Comparison of ENCODE assay signal across 9 cellular contexts in the genomic region with DNA sequence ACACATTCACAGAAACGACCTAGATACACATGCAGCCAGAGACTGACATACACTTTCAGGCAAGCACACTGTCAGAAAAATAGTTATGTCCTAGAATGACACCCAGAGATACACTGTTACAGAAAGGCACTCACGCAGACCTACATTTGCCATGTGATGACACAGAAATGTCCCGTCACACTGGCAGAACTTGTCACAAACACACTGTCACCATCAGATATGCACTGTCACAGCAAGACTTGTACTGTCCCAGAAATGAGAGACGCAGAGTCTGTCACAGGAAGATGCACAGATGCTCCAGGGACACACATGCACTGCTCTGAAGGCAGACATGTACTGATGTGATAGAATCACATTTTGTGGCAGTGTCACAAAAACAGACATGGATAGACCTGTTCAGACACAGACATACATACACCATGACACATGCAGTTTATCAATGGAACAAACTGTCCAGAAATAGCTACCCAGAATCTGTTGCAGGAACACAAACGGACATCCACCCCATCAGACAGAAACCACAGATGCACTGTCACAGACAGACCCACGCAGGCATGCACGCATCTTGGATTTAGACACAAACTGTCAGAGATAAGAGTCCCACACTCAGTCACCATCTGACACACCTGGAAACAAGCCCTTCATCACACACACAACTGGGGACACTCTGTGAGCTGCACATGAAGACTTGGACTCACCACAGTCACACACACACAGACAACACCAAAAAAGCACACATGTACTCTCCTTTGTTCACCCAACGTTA. TPM values are rescaled to one million over a fixed set of nuclear protein-coding genes. Genes with fewer than 3 reads are reported as not detected.
DNase-seq lines count a peak whose midpoint lies in the region; ATAC-seq, FAIRE-seq and TF ChIP-seq lines count a peak whose summit lies in the region.
"Had no signal": no experiment of that assay in that cellular context is flagged by ENCODE, and none has a peak within 500 bp of the region (broad histone marks: within the 10 kb centered on the region; RNA-seq: fewer than 3 reads in every experiment).

No MANE protein-coding gene starts in this region.

- H3K9me3 Mint-ChIP-seq in activated T-cell treated with anti-CD3 and anti-CD28 coated beads, Interleukin-2, amount 50 U/mL, for 24 hours, result no peaks in the 10 kb centered on the region
- H3K9me3 Mint-ChIP-seq in activated CD8-positive, alpha-beta T cell treated with anti-CD3 and anti-CD28 coated beads, Interleukin-2, amount 10 ng/mL, durations not matched to agents 7 days and 5 days (ENCODE audit: insufficient read depth), result no peaks in the 10 kb centered on the region

- H3K4me1 ChIP-seq in kidney (ENCODE audit: control insufficient read depth in 1 of 2, insufficient read depth in 1 of 2, low read depth in 1 of 2, low read length in 2 of 2), result peaks cover 0 to 15% of the 10 kb centered on the region in 2 donors
- H3K4me1 ChIP-seq: BE2C had no signal

- FAIRE-seq in kidney (lab: Jason Lieb, UNC), result no peak

- CTCF ChIA-PET in activated CD8-positive, alpha-beta T cell treated with anti-CD3 and anti-CD28 coated beads, Interleukin-2, amount 10 ng/mL, durations not matched to agents 7 days and 5 days (lab: Charles Lee), result interaction anchor here (1.2 to 1.8 kb wide), 5 partner anchors 17 to 26 kb away, joined by 3 to 23 read pairs (median 4); no protein-coding TSS in a partner anchor

- intact Hi-C loops in kidney (cut with DNase I), result no loop called here

- peak overlapping the region; percentile 88 for H3K4me3 Mint-ChIP-seq in activated T-cell treated with anti-CD3 and anti-CD28 coated beads, Interleukin-2, amount 50 U/mL, for 24 hours
- H3K4me3 Mint-ChIP-seq in activated CD8-positive, alpha-beta T cell treated with anti-CD3 and anti-CD28 coated beads, Interleukin-2, amount 10 ng/mL, durations not matched to agents 7 days and 5 days, result peak overlapping the region; percentile 90

- peaks cover 21% of the 10 kb centered on the region for H3K27me3 Mint-ChIP-seq in activated T-cell treated with anti-CD3 and anti-CD28 coated beads, Interleukin-2, amount 50 U/mL, for 24 hours
- no peaks in the 10 kb centered on the region for H3K27me3 Mint-ChIP-seq in activated CD8-positive, alpha-beta T cell treated with anti-CD3 and anti-CD28 coated beads, Interleukin-2, amount 10 ng/mL, durations not matched to agents 7 days and 5 days (ENCODE audit: low read depth)

- TF ChIP-seq CTCF in kidney (IDR thresholded peaks at IDR 0.05; ENCODE audit: borderline replicate concordance, extremely low read depth, insufficient read depth), result no peak

- no peak overlapping the region for H3K9ac ChIP-seq in kidney (ENCODE audit: low read length in 2 of 2)

- H3K9me3 ChIP-seq in kidney (ENCODE audit: control insufficient read depth in 1 of 2, low read length in 2 of 2), result no peaks in the 10 kb centered on the region
- H3K9me3 ChIP-seq: BE2C had no signal

- H3K27ac Mint-ChIP-seq in activated T-cell treated with anti-CD3 and anti-CD28 coated beads, Interleukin-2, amount 50 U/mL, for 24 hours, result peak overlapping the region; percentile 92
- peak overlapping the region; percentile 89 for H3K27ac Mint-ChIP-seq in activated CD8-positive, alpha-beta T cell treated with anti-CD3 and anti-CD28 coated beads, Interleukin-2, amount 10 ng/mL, durations not matched to agents 7 days and 5 days

- H3K4me3 ChIP-seq in kidney (ENCODE audit: low read length in 2 of 2), result peak overlapping the region in 1 of 2 donors; percentile 53

- ATAC-seq in activated CD8-positive, alpha-beta T cell treated with anti-CD3 and anti-CD28 coated beads, Interleukin-2, amount 10 ng/mL, durations not matched to agents 7 days and 5 days, result no peak
- ATAC-seq in HG02981 (IDR thresholded peaks at IDR 0.05; ENCODE audit: unreplicated experiment), result no peak
- ATAC-seq in HG03175 (IDR thresholded peaks at IDR 0.05; ENCODE audit: unreplicated experiment), result no peak

- no peak overlapping the region for H3K27ac ChIP-seq in kidney (ENCODE audit: low read depth in 2 of 2, low read length in 2 of 2)

- DNase-seq in activated T-cell treated with anti-CD3 and anti-CD28 coated beads, Interleukin-2, amount 50 U/mL, for 24 hours, result peak; percentile 51
- DNase-seq in activated T-cell treated with anti-CD3 and anti-CD28 coated beads, Interleukin-2, amount 50 U/mL, for 1 hour, result no peak
- peak; percentile 36 for DNase-seq in activated CD8-positive, alpha-beta T cell treated with anti-CD3 and anti-CD28 coated beads, Interleukin-2, amount 10 ng/mL, durations not matched to agents 7 days and 5 days
- DNase-seq in kidney (peak; percentile 20), superior temporal gyrus (ENCODE audit: extremely low spot score) (peak; percentile 8), NCI-H446 (lab: John Stamatoyannopoulos, UW) (no peak)
- DNase-seq: BE2C had no signal

- H3K36me3 ChIP-seq in kidney (ENCODE audit: control insufficient read depth in 1 of 2, insufficient read depth in 2 of 2, low read length in 2 of 2), result peaks cover 0 to 7% of the 10 kb centered on the region in 2 donors
- H3K36me3 ChIP-seq: BE2C had no signal

- POLR2A ChIA-PET in activated CD8-positive, alpha-beta T cell treated with anti-CD3 and anti-CD28 coated beads, Interleukin-2, amount 10 ng/mL, durations not matched to agents 7 days and 5 days (lab: Charles Lee), result interaction anchor here (0.7 to 5.2 kb wide), 9 partner anchors 10 to 123 kb away, joined by 3 to 126 read pairs (median 3); a partner anchor contains a TSS

- peaks cover 56% of the 10 kb centered on the region for H3K4me1 Mint-ChIP-seq in activated T-cell treated with anti-CD3 and anti-CD28 coated beads, Interleukin-2, amount 50 U/mL, for 24 hours (ENCODE audit: low read depth)
- peaks cover 55% of the 10 kb centered on the region for H3K4me1 Mint-ChIP-seq in activated CD8-positive, alpha-beta T cell treated with anti-CD3 and anti-CD28 coated beads, Interleukin-2, amount 10 ng/mL, durations not matched to agents 7 days and 5 days (ENCODE audit: low read depth)

- H3K36me3 Mint-ChIP-seq in activated T-cell treated with anti-CD3 and anti-CD28 coated beads, Interleukin-2, amount 50 U/mL, for 24 hours (ENCODE audit: low read depth), result peaks cover 83% of the 10 kb centered on the region
- H3K36me3 Mint-ChIP-seq in activated CD8-positive, alpha-beta T cell treated with anti-CD3 and anti-CD28 coated beads, Interleukin-2, amount 10 ng/mL, durations not matched to agents 7 days and 5 days (ENCODE audit: low read depth), result peaks cover 38% of the 10 kb centered on the region

RNA-seq across cellular contexts. Expression of a gene that starts 1.3 kb away (rescaled TPM):
- total RNA-seq in activated CD8-positive, alpha-beta T cell treated with anti-CD3 and anti-CD28 coated beads, Interleukin-2, amount 10 ng/mL, durations not matched to agents 7 days and 5 days, result 10 to 100 TPM; 51.3 to 53.6 TPM
- 29.6 TPM for total RNA-seq in kidney
- polyA plus RNA-seq in kidney (ENCODE audit: insufficient read depth, low read depth, low replicate concordance), result 8.7 TPM

RNA-seq across cellular contexts. Expression of a gene that starts 8.7 kb away (rescaled TPM):
- 10 to 100 TPM; 14.8 to 15.3 TPM for total RNA-seq in activated CD8-positive, alpha-beta T cell treated with anti-CD3 and anti-CD28 coated beads, Interleukin-2, amount 10 ng/mL, durations not matched to agents 7 days and 5 days
- total RNA-seq in kidney, result 34.2 TPM
- polyA plus RNA-seq in kidney (ENCODE audit: insufficient read depth, low read depth, low replicate concordance), result 29.3 TPM

RNA-seq across cellular contexts. Expression of a gene that starts 22.4 kb away (rescaled TPM):
- total RNA-seq in activated CD8-positive, alpha-beta T cell treated with anti-CD3 and anti-CD28 coated beads, Interleukin-2, amount 10 ng/mL, durations not matched to agents 7 days and 5 days, result 10 to 100 TPM; 63.9 to 70.8 TPM
- total RNA-seq in kidney, result 61.3 TPM
- 93.4 TPM for polyA plus RNA-seq in kidney (ENCODE audit: insufficient read depth, low read depth, low replicate concordance)

RNA-seq across cellular contexts. Expression of a gene that starts 22.6 kb away (rescaled TPM):
- total RNA-seq in activated CD8-positive, alpha-beta T cell treated with anti-CD3 and anti-CD28 coated beads, Interleukin-2, amount 10 ng/mL, durations not matched to agents 7 days and 5 days, result 10 to 100 TPM; 41.6 to 44.1 TPM
- 44.8 TPM for total RNA-seq in kidney
- 109 TPM for polyA plus RNA-seq in kidney (ENCODE audit: insufficient read depth, low read depth, low replicate concordance)

RNA-seq across cellular contexts. Expression of a gene that starts 37.3 kb away (rescaled TPM):
- total RNA-seq in activated CD8-positive, alpha-beta T cell treated with anti-CD3 and anti-CD28 coated beads, Interleukin-2, amount 10 ng/mL, durations not matched to agents 7 days and 5 days, result 10 to 100 TPM; 40.0 to 41.7 TPM
- total RNA-seq in kidney, result 56.2 TPM
- polyA plus RNA-seq in kidney (ENCODE audit: insufficient read depth, low read depth, low replicate concordance), result 40.2 TPM

Comparison
In these comparisons a context has a peak if more than half of its experiments do, and no peak if none do; other contexts are left out.
1. DNase-seq: peak in activated T-cell treated with anti-CD3 and anti-CD28 coated beads, Interleukin-2, amount 50 U/mL, for 24 hours (single experiment), activated CD8-positive, alpha-beta T cell treated with anti-CD3 and anti-CD28 coated beads, Interleukin-2, amount 10 ng/mL, durations not matched to agents 7 days and 5 days (single experiment), kidney (single experiment) and superior temporal gyrus (single experiment); none in activated T-cell treated with anti-CD3 and anti-CD28 coated beads, Interleukin-2, amount 50 U/mL, for 1 hour (single experiment) and NCI-H446 (0 of 2).